ENCODE assay signal across 24 cellular contexts in genomic region chr14:32128703-32129102, GRCh38. TPM values are rescaled to one million over a fixed set of nuclear protein-coding genes. Genes with fewer than 3 reads are reported as not detected.
DNase-seq lines count a peak whose midpoint lies in the region; ATAC-seq and TF ChIP-seq lines count a peak whose summit lies in the region.
"Had no signal": no experiment of that assay in that cellular context is flagged by ENCODE, and none has a peak within 500 bp of the region (broad histone marks: within the 10 kb centered on the region; RNA-seq: fewer than 3 reads in every experiment).

No MANE protein-coding gene starts in this region.

- peak overlapping the region; percentile 9 for H3K27ac Mint-ChIP-seq in CD8-positive, alpha-beta T cell
- H3K27ac Mint-ChIP-seq in osteocyte (ENCODE audit: unreplicated experiment) (peak overlapping the region; percentile 6), WTC11 (no peak overlapping the region)
- H3K27ac Mint-ChIP-seq in activated CD4-positive, alpha-beta memory T cell treated with anti-CD3 and anti-CD28 coated beads for 36 hours = no peak overlapping the region
- H3K27ac Mint-ChIP-seq: activated naive CD8-positive, alpha-beta T cell; neural progenitor cell; T-helper 1 cell treated with Interleukin-12 subunit alpha and Interleukin-12 subunit beta and Interleukin-4 antibody, amounts not matched to agents 30 μg/mL and 1 μg/mL, for 36 hours had no signal

- H3K27ac ChIP-seq in CD8-positive, alpha-beta T cell (ENCODE audit: low read depth, low read length) = no peak overlapping the region
- H3K27ac ChIP-seq in SJCRH30 = peak overlapping the region; percentile 88
- H3K27ac ChIP-seq: neural progenitor cell, PC-9, upper lobe of right lung had no signal

- no peak overlapping the region for H3K4me3 ChIP-seq in CD8-positive, alpha-beta T cell (ENCODE audit: low read depth, low read length)
- H3K4me3 ChIP-seq in SJCRH30 = no peak overlapping the region
- H3K4me3 ChIP-seq: neural progenitor cell, PC-9, upper lobe of right lung had no signal

- no peaks in the 10 kb centered on the region for H3K9me3 ChIP-seq in CD8-positive, alpha-beta T cell (ENCODE audit: low read length)
- H3K9me3 ChIP-seq in SJCRH30 (replicated peaks) = peaks cover 11% of the 10 kb centered on the region
- H3K9me3 ChIP-seq: BE2C had no signal

- peaks cover 2% of the 10 kb centered on the region for H3K9me3 Mint-ChIP-seq in CD8-positive, alpha-beta T cell
- H3K9me3 Mint-ChIP-seq in osteocyte (ENCODE audit: unreplicated experiment) (peaks cover 10% of the 10 kb centered on the region), WTC11 (peaks cover 50% of the 10 kb centered on the region)
- H3K9me3 Mint-ChIP-seq in activated CD4-positive, alpha-beta memory T cell treated with anti-CD3 and anti-CD28 coated beads for 36 hours = peaks cover 6% of the 10 kb centered on the region

- no peak for DNase-seq in CD8-positive, alpha-beta T cell
- DNase-seq in SJCRH30 = no peak
- DNase-seq in fibroblast of peridontal ligament (ENCODE audit: extremely low read depth) = peak; percentile 2
- DNase-seq in osteocyte (ENCODE audit: extremely low spot score, unreplicated experiment) = no peak
- no peak for DNase-seq in WTC11 (ENCODE audit: low spot score)
- DNase-seq in activated CD4-positive, alpha-beta memory T cell treated with anti-CD3 and anti-CD28 coated beads for 36 hours = no peak
- no peak for DNase-seq in NK-92 (lab: John Stamatoyannopoulos, UW; ENCODE audit: unreplicated experiment)
- DNase-seq in superior temporal gyrus (ENCODE audit: extremely low spot score) = no peak
- DNase-seq: ACHN; activated T-cell treated with anti-CD3 and anti-CD28 coated beads for 4 hours; anterior cingulate cortex; BE2C; caudate nucleus; DMS53; NCI-H1048; NCI-H1694; PC-9; SIG-M5; small intestine; stimulated activated CD4-positive, alpha-beta T cell treated with anti-CD3 and anti-CD28 coated beads, Interleukin-1b, Interleukin-23, amount 100 ng/mL, for 48 hours; upper lobe of right lung had no signal

- CTCF ChIA-PET in CD8-positive, alpha-beta T cell (lab: Charles Lee) = no interaction called here
- CTCF ChIA-PET in WTC11 (lab: Charles Lee) = no interaction called here
- CTCF ChIA-PET in activated CD4-positive, alpha-beta memory T cell treated with anti-CD3 and anti-CD28 coated beads for 36 hours (lab: Charles Lee) = no interaction called here

- peaks cover 60% of the 10 kb centered on the region for H3K36me3 Mint-ChIP-seq in CD8-positive, alpha-beta T cell
- H3K36me3 Mint-ChIP-seq in osteocyte (ENCODE audit: unreplicated experiment) (peaks cover 28% of the 10 kb centered on the region), WTC11 (peaks cover 71% of the 10 kb centered on the region)
- H3K36me3 Mint-ChIP-seq in activated CD4-positive, alpha-beta memory T cell treated with anti-CD3 and anti-CD28 coated beads for 36 hours = peaks cover 50% of the 10 kb centered on the region

- POLR2A ChIA-PET in CD8-positive, alpha-beta T cell (lab: Charles Lee) = no interaction called here
- POLR2A ChIA-PET in WTC11 (lab: Charles Lee) = no interaction called here
- POLR2A ChIA-PET in activated CD4-positive, alpha-beta memory T cell treated with anti-CD3 and anti-CD28 coated beads for 36 hours (lab: Charles Lee) = no interaction called here

- H3K36me3 ChIP-seq in CD8-positive, alpha-beta T cell (ENCODE audit: insufficient read depth, low read length) = peaks cover 5% of the 10 kb centered on the region
- peaks cover 29% of the 10 kb centered on the region for H3K36me3 ChIP-seq in SJCRH30
- H3K36me3 ChIP-seq: upper lobe of right lung had no signal

- H3K4me1 ChIP-seq in CD8-positive, alpha-beta T cell (ENCODE audit: insufficient read depth, low read length) = no peaks in the 10 kb centered on the region
- H3K4me1 ChIP-seq in SJCRH30 = peaks cover 14% of the 10 kb centered on the region
- H3K4me1 ChIP-seq: BE2C, neural progenitor cell had no signal

- intact Hi-C loops in CD8-positive, alpha-beta T cell (cut with DNase I, micrococcal nuclease) = no loop called here
- intact Hi-C loops in activated CD4-positive, alpha-beta memory T cell treated with anti-CD3 and anti-CD28 coated beads for 36 hours (cut with micrococcal nuclease) = no loop called here

- ATAC-seq in CD8-positive, alpha-beta T cell = no peak
- ATAC-seq in WTC11 = no peak

- H3K4me1 Mint-ChIP-seq in CD8-positive, alpha-beta T cell (ENCODE audit: low read depth) = peaks cover 16% of the 10 kb centered on the region
- H3K4me1 Mint-ChIP-seq in osteocyte (ENCODE audit: unreplicated experiment) = peaks cover 18% of the 10 kb centered on the region
- H3K4me1 Mint-ChIP-seq in WTC11 = peaks cover 6% of the 10 kb centered on the region; the same call in 1 of the 2 replicates
- peaks cover 16% of the 10 kb centered on the region for H3K4me1 Mint-ChIP-seq in activated CD4-positive, alpha-beta memory T cell treated with anti-CD3 and anti-CD28 coated beads for 36 hours (ENCODE audit: low read depth)
- H3K4me1 Mint-ChIP-seq: neural progenitor cell had no signal

- H3K4me3 Mint-ChIP-seq in CD8-positive, alpha-beta T cell = no peak overlapping the region
- H3K4me3 Mint-ChIP-seq in osteocyte (ENCODE audit: unreplicated experiment) = no peak overlapping the region
- no peak overlapping the region for H3K4me3 Mint-ChIP-seq in WTC11
- H3K4me3 Mint-ChIP-seq in activated CD4-positive, alpha-beta memory T cell treated with anti-CD3 and anti-CD28 coated beads for 36 hours = no peak overlapping the region
- H3K4me3 Mint-ChIP-seq: activated naive CD8-positive, alpha-beta T cell; neural progenitor cell; T-helper 1 cell treated with Interleukin-12 subunit alpha and Interleukin-12 subunit beta and Interleukin-4 antibody, amounts not matched to agents 30 μg/mL and 1 μg/mL, for 36 hours had no signal

- no peaks in the 10 kb centered on the region for H3K27me3 ChIP-seq in CD8-positive, alpha-beta T cell (ENCODE audit: insufficient read depth, low read length)
- H3K27me3 ChIP-seq in SJCRH30 = no peaks in the 10 kb centered on the region
- H3K27me3 ChIP-seq: BE2C, neural progenitor cell, upper lobe of right lung had no signal

- no peak for TF ChIP-seq CTCF in CD8-positive, alpha-beta T cell (IDR thresholded peaks at IDR 0.05)
- TF ChIP-seq CTCF in osteocyte (IDR thresholded peaks at IDR 0.05) (no peak), WTC11 (IDR thresholded peaks at IDR 0.05) (no peak)

- no peaks in the 10 kb centered on the region for H3K27me3 Mint-ChIP-seq in CD8-positive, alpha-beta T cell (ENCODE audit: low read depth)
- no peaks in the 10 kb centered on the region for H3K27me3 Mint-ChIP-seq in osteocyte (ENCODE audit: unreplicated experiment)
- H3K27me3 Mint-ChIP-seq in WTC11 (ENCODE audit: low read depth) = no peaks in the 10 kb centered on the region
- no peaks in the 10 kb centered on the region for H3K27me3 Mint-ChIP-seq in activated CD4-positive, alpha-beta memory T cell treated with anti-CD3 and anti-CD28 coated beads for 36 hours
- H3K27me3 Mint-ChIP-seq: activated naive CD8-positive, alpha-beta T cell had no signal

TF ChIP-seq in WTC11, 78 proteins besides CTCF, POLR2A, EP300 and RAD21 (continues in another document):
- TF ChIP-seq NFYB (CRISPR knock-in tag; conservative IDR thresholded peaks at IDR 0.05; ENCODE audit: low read depth) = no peak
- TF ChIP-seq, protein P1, sequence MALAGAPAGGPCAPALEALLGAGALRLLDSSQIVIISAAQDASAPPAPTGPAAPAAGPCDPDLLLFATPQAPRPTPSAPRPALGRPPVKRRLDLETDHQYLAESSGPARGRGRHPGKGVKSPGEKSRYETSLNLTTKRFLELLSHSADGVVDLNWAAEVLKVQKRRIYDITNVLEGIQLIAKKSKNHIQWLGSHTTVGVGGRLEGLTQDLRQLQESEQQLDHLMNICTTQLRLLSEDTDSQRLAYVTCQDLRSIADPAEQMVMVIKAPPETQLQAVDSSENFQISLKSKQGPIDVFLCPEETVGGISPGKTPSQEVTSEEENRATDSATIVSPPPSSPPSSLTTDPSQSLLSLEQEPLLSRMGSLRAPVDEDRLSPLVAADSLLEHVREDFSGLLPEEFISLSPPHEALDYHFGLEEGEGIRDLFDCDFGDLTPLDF (CRISPR knock-in tag; IDR thresholded peaks at IDR 0.05) = no peak
- no peak for TF ChIP-seq MYBL2 (CRISPR knock-in tag; IDR thresholded peaks at IDR 0.05)
- no peak for TF ChIP-seq ZNF121 (CRISPR knock-in tag; IDR thresholded peaks at IDR 0.05)
- no peak for TF ChIP-seq ZNF532 (CRISPR knock-in tag; IDR thresholded peaks at IDR 0.05; ENCODE audit: borderline replicate concordance)

RNA-seq across cellular contexts. Expression of gene ARHGAP5, which starts 51.6 kb away (rescaled TPM):
- total RNA-seq in CD8-positive, alpha-beta T cell = 10 to 100 TPM; 48.9 to 51.6 TPM
- 166 and 178 TPM in 2 replicates for total RNA-seq in SJCRH30 (2014; rRNA removed; shearing (Covaris generic))
- total RNA-seq in osteocyte (83.3 and 87.1 TPM in 2 replicates), WTC11 (2021) (55.9 to 66.9 TPM (median 60.9 TPM) in 3 replicates)
- total RNA-seq in activated CD4-positive, alpha-beta memory T cell treated with anti-CD3 and anti-CD28 coated beads for 36 hours = 10 to 100 TPM; 41.6 to 41.9 TPM

Comparison
In these comparisons a context has a peak if more than half of its experiments do, and no peak if none do; other contexts are left out.
1. H3K27ac Mint-ChIP-seq: peak in CD8-positive, alpha-beta T cell (single experiment) and osteocyte (single experiment); none in WTC11 (single experiment) and activated CD4-positive, alpha-beta memory T cell treated with anti-CD3 and anti-CD28 coated beads for 36 hours (single experiment).